ENCODE assay signal across 8 cellular contexts in genomic region chr2:85785027-85785822, GRCh38.
DNase-seq lines count a peak whose midpoint lies in the region; ATAC-seq and TF ChIP-seq lines count a peak whose summit lies in the region.

No MANE protein-coding gene starts in this region.

- peak overlapping the region in 1 of 2 donors; percentile 17 for H3K4me3 ChIP-seq in tibial artery

- DNase-seq in NCI-H82 (lab: John Stamatoyannopoulos, UW) (peak; percentile 44), NCI-H82 treated with DMSO at 0.1 percent for 48 hours (lab: John Stamatoyannopoulos, UW; ENCODE audit: unreplicated experiment) (no peak), amniotic epithelial cell (ENCODE audit: low read depth) (peak; percentile 100), iris pigment epithelial cell (ENCODE audit: low read depth) (peak; percentile 81), tibial artery (peak; percentile 65 to 83), SKM-1 treated with dmso at 0.1 percent for 144 hours (lab: John Stamatoyannopoulos, UW; ENCODE audit: unreplicated experiment) (no peak), activated gamma-delta T cell (lab: John Stamatoyannopoulos, UW) (no peak)

- H3K9me3 ChIP-seq in tibial artery, result no peaks in the 10 kb centered on the region

- H3K27me3 ChIP-seq in tibial artery, result no peaks in the 10 kb centered on the region

- no peak for ATAC-seq in HG02610 (IDR thresholded peaks at IDR 0.05; ENCODE audit: unreplicated experiment)

- H3K4me1 ChIP-seq in tibial artery, result peaks cover 3 to 92% (median 52%) of the 10 kb centered on the region in 4 donors

- TF ChIP-seq CTCF in tibial artery (IDR thresholded peaks at IDR 0.05), result no peak

- intact Hi-C loops in tibial artery (cut with DNase I; ENCODE audit: low total_unique reads), result no loop called here

- peak overlapping the region; percentile 67 to 71 for H3K27ac ChIP-seq in tibial artery

- peaks cover 31 to 85% (median 35%) of the 10 kb centered on the region in 3 donors for H3K36me3 ChIP-seq in tibial artery

Comparison
In these comparisons a context has a peak if more than half of its experiments do, and no peak if none do; other contexts are left out.
1. DNase-seq: peak in NCI-H82 (single experiment), amniotic epithelial cell (single experiment), iris pigment epithelial cell (single experiment) and tibial artery (2 of 2); none in NCI-H82 treated with DMSO at 0.1 percent for 48 hours (single experiment), SKM-1 treated with dmso at 0.1 percent for 144 hours (single experiment) and activated gamma-delta T cell (single experiment).